ENCODE assay signal across 1 cellular context in the genomic region with DNA sequence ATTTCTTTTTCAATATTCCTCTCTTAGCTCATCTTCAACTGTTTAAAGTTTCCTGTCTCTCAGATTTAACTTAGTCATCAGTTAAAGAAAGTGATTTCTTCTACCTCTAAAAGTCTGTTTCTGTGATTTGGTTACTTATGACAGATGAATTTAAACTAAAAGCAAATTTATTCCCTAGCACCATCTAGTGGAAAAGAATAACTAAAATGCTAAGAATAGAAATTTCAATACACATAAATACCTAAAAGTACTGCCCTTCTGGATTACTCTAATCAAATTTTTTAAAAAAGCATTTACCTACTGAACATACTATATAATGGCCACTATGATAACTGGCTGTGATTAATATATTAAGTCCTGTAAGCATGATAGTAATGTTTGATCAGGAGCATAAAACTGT.
TF ChIP-seq lines count a peak whose summit lies in the region.

No MANE protein-coding gene starts in this region.

TF ChIP-seq in IMR-90, 13 proteins besides CTCF, POLR2A, EP300 and RAD21:
- TF ChIP-seq RCOR1 (IDR thresholded peaks at IDR 0.05; ENCODE audit: insufficient replicate concordance, low read length) (no peak), RFX5 (IDR thresholded peaks at IDR 0.05; ENCODE audit: low read depth, low read length) (no peak), FOS (IDR thresholded peaks at IDR 0.05; ENCODE audit: low read depth, low read length) (no peak), CEBPB (IDR thresholded peaks at IDR 0.05; ENCODE audit: low read depth, low read length) (no peak), MXI1 (IDR thresholded peaks at IDR 0.05; ENCODE audit: borderline replicate concordance, low read depth, low read length) (no peak), BHLHE40 (IDR thresholded peaks at IDR 0.05; ENCODE audit: low read depth, low read length) (no peak), MAZ (IDR thresholded peaks at IDR 0.05; ENCODE audit: borderline replicate concordance, low read depth, low read length) (no peak), CHD1 (IDR thresholded peaks at IDR 0.05; ENCODE audit: low read depth, low read length) (no peak), MAFK (IDR thresholded peaks at IDR 0.05; ENCODE audit: low read depth, low read length) (no peak), SMC3 (IDR thresholded peaks at IDR 0.05; ENCODE audit: low read depth, low read length) (no peak), NFE2L2 (IDR thresholded peaks at IDR 0.05; ENCODE audit: low read depth, low read length) (no peak)
- TF ChIP-seq, protein P1, sequence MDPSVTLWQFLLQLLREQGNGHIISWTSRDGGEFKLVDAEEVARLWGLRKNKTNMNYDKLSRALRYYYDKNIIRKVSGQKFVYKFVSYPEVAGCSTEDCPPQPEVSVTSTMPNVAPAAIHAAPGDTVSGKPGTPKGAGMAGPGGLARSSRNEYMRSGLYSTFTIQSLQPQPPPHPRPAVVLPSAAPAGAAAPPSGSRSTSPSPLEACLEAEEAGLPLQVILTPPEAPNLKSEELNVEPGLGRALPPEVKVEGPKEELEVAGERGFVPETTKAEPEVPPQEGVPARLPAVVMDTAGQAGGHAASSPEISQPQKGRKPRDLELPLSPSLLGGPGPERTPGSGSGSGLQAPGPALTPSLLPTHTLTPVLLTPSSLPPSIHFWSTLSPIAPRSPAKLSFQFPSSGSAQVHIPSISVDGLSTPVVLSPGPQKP (IDR thresholded peaks at IDR 0.05; ENCODE audit: borderline replicate concordance, low read depth, low read length): no peak
- TF ChIP-seq, protein P2, sequence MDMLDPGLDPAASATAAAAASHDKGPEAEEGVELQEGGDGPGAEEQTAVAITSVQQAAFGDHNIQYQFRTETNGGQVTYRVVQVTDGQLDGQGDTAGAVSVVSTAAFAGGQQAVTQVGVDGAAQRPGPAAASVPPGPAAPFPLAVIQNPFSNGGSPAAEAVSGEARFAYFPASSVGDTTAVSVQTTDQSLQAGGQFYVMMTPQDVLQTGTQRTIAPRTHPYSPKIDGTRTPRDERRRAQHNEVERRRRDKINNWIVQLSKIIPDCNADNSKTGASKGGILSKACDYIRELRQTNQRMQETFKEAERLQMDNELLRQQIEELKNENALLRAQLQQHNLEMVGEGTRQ (IDR thresholded peaks at IDR 0.05; ENCODE audit: low read depth, low read length): no peak
